Comparison of ENCODE assay signal across 1 cellular context in the genomic region with DNA sequence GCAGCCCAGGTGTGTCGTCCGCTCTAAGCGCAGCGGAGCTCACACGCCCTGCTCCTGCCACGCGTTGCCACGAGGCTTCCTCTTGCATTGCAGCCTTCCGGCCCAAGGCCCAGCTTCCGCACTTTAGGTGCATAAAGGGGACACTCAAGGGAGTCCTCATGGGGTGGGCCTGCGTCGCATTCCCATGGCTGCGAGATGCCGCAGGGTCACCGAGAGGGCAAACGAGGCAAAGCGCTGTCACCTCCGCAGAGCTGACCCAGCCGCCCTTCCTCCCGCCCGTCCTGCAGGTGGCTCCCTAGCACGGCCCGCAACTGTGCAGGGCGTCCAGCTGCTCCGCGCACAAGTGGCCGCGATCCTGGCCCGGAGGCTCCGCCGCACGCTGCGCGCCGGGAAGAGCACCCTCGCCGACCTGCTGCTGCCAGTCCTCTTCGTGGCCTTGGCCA.
TF ChIP-seq lines count a peak whose summit lies in the region.

No MANE protein-coding gene starts in this region.

TF ChIP-seq in SK-N-SH, 30 proteins besides CTCF, POLR2A, EP300 and RAD21:
- TF ChIP-seq NFIC (IDR thresholded peaks at IDR 0.05; ENCODE audit: borderline replicate concordance) = no peak
- no peak for TF ChIP-seq GATA2 (CRISPR knock-in tag; IDR thresholded peaks at IDR 0.05)
- no peak for TF ChIP-seq ELF1 (IDR thresholded peaks at IDR 0.05)
- TF ChIP-seq, protein P1, sequence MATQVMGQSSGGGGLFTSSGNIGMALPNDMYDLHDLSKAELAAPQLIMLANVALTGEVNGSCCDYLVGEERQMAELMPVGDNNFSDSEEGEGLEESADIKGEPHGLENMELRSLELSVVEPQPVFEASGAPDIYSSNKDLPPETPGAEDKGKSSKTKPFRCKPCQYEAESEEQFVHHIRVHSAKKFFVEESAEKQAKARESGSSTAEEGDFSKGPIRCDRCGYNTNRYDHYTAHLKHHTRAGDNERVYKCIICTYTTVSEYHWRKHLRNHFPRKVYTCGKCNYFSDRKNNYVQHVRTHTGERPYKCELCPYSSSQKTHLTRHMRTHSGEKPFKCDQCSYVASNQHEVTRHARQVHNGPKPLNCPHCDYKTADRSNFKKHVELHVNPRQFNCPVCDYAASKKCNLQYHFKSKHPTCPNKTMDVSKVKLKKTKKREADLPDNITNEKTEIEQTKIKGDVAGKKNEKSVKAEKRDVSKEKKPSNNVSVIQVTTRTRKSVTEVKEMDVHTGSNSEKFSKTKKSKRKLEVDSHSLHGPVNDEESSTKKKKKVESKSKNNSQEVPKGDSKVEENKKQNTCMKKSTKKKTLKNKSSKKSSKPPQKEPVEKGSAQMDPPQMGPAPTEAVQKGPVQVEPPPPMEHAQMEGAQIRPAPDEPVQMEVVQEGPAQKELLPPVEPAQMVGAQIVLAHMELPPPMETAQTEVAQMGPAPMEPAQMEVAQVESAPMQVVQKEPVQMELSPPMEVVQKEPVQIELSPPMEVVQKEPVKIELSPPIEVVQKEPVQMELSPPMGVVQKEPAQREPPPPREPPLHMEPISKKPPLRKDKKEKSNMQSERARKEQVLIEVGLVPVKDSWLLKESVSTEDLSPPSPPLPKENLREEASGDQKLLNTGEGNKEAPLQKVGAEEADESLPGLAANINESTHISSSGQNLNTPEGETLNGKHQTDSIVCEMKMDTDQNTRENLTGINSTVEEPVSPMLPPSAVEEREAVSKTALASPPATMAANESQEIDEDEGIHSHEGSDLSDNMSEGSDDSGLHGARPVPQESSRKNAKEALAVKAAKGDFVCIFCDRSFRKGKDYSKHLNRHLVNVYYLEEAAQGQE (IDR thresholded peaks at IDR 0.05; ENCODE audit: low read depth, low read length) = no peak
- no peak for TF ChIP-seq FOSL2 (IDR thresholded peaks at IDR 0.05; ENCODE audit: borderline replicate concordance, low read depth)
- no peak for TF ChIP-seq TEAD4 (IDR thresholded peaks at IDR 0.05; ENCODE audit: borderline replicate concordance, insufficient read depth)
- no peak for TF ChIP-seq POLR2AphosphoS5 (IDR thresholded peaks at IDR 0.05; ENCODE audit: low read depth, low read length)
- no peak for TF ChIP-seq MXI1 (IDR thresholded peaks at IDR 0.05; ENCODE audit: low read depth, low read length)
- TF ChIP-seq EZH2phosphoT487 (IDR thresholded peaks at IDR 0.05; ENCODE audit: borderline replicate concordance, low read depth) = no peak
- TF ChIP-seq RCOR1 (IDR thresholded peaks at IDR 0.05; ENCODE audit: low read length) = no peak
- TF ChIP-seq CHD2 (IDR thresholded peaks at IDR 0.05; ENCODE audit: low read length, partially characterized antibody) = no peak
